Comparison of ENCODE assay signal across 11 cellular contexts in the genomic region with DNA sequence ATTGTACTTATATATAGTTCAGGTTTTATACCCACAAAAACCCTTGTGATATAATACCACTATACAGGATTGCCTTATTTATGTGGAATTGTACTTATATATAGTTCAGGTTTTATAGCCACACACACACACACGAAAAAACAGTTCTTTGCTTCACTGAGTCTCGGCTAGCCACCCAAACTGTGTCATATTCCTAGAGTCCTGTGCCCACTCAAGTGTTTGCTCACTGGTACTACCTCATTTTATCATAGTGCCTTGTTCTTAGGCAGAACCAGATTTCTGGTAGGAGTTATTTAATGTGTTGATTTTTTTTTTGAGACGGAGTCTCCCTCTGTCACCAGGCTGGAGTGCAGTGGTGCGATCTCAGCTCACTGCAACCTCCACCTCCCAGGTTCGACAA. TPM values are rescaled to one million over a fixed set of nuclear protein-coding genes. Genes with fewer than 3 reads are reported as not detected.
A peak's percentile ranks its signal among the peaks of the same experiment; 100 is the strongest.
DNase-seq lines count a peak whose midpoint lies in the region; ATAC-seq, FAIRE-seq and TF ChIP-seq lines count a peak whose summit lies in the region.
"Had no signal": no experiment of that assay in that cellular context is flagged by ENCODE, and none has a peak within 500 bp of the region (broad histone marks: within the 10 kb centered on the region; RNA-seq: fewer than 3 reads in every experiment).

No MANE protein-coding gene starts in this region.

- peaks cover 34% of the 10 kb centered on the region for H3K36me3 Mint-ChIP-seq in activated CD4-positive, alpha-beta T cell treated with anti-CD3 and anti-CD28 coated beads, Interleukin-2, amount 10 ng/mL, durations not matched to agents 24 days and 14 days (ENCODE audit: low read depth)
- peaks cover 27% of the 10 kb centered on the region for H3K36me3 Mint-ChIP-seq in stimulated activated naive CD8-positive, alpha-beta T cell treated with anti-CD3 and anti-CD28 coated beads, Interleukin-15, Interleukin-2, amounts not matched to agents 100 ng/mL and 50 ng/mL, for 24 hours (ENCODE audit: low read depth)

- peak overlapping the region; percentile 93 for H3K27ac Mint-ChIP-seq in activated CD4-positive, alpha-beta T cell treated with anti-CD3 and anti-CD28 coated beads, Interleukin-2, amount 10 ng/mL, durations not matched to agents 24 days and 14 days
- peak overlapping the region; percentile 94 for H3K27ac Mint-ChIP-seq in stimulated activated naive CD8-positive, alpha-beta T cell treated with anti-CD3 and anti-CD28 coated beads, Interleukin-15, Interleukin-2, amounts not matched to agents 100 ng/mL and 50 ng/mL, for 24 hours
- H3K27ac Mint-ChIP-seq: H9 had no signal

- H3K4me2 ChIP-seq in Karpas-422 (ENCODE audit: low read depth, low read length, poor library complexity, severe bottlenecking) (peak overlapping the region; percentile 25), GM12878 (ENCODE audit: control insufficient read depth, insufficient read depth) (peak overlapping the region; percentile 49; the same call in 1 of the 2 replicates)

- H4K20me1 ChIP-seq in Karpas-422 (ENCODE audit: insufficient read depth, low read depth, low read length) (no peaks in the 10 kb centered on the region), GM12878 (ENCODE audit: control insufficient read depth, insufficient read depth) (no peaks in the 10 kb centered on the region)

- H3K4me3 ChIP-seq in Karpas-422 (ENCODE audit: low read length) (no peak overlapping the region), GM12878 (no peak overlapping the region)
- H3K4me3 ChIP-seq: coronary artery had no signal

- H3K9ac ChIP-seq in Karpas-422 (ENCODE audit: low read length), result no peak overlapping the region
- no peak overlapping the region for H3K9ac ChIP-seq in GM12878 (ENCODE audit: control insufficient read depth, insufficient read depth, low read length)

- TF ChIP-seq CTCF in GM12878 (IDR thresholded peaks at IDR 0.05 in 2 of 3, conservative IDR thresholded peaks at IDR 0.05 in 1 of 3; ENCODE audit: control insufficient read depth in 2 of 3, extremely low read depth in 1 of 3, insufficient read depth in 1 of 3, low read depth in 3 of 3, low read length in 3 of 3) (no peak), omental fat pad (IDR thresholded peaks at IDR 0.05) (no peak)

- H2AFZ ChIP-seq in Karpas-422 (ENCODE audit: low read length), result no peak overlapping the region
- H2AFZ ChIP-seq in GM12878 (ENCODE audit: control insufficient read depth, low read depth, low read length), result no peak overlapping the region

- no peaks in the 10 kb centered on the region for H3K9me2 ChIP-seq in Karpas-422 (replicated peaks; ENCODE audit: insufficient read depth, low read length)

- BruUV-seq in GM12878 (replicated peaks; lab: Mats Ljungman, UMichigan), result no TSS peak

- H3K4me1 ChIP-seq in Karpas-422 (ENCODE audit: low read length), result peaks cover 12% of the 10 kb centered on the region
- H3K4me1 ChIP-seq in GM12878 (ENCODE audit: control insufficient read depth, insufficient read depth, low read length), result peaks cover 7% of the 10 kb centered on the region

- H3K9me3 Mint-ChIP-seq in activated CD4-positive, alpha-beta T cell treated with anti-CD3 and anti-CD28 coated beads, Interleukin-2, amount 10 ng/mL, durations not matched to agents 24 days and 14 days, result peaks cover 9% of the 10 kb centered on the region
- H3K9me3 Mint-ChIP-seq in stimulated activated naive CD8-positive, alpha-beta T cell treated with anti-CD3 and anti-CD28 coated beads, Interleukin-15, Interleukin-2, amounts not matched to agents 100 ng/mL and 50 ng/mL, for 24 hours, result no peaks in the 10 kb centered on the region
- H3K9me3 Mint-ChIP-seq: H9 had no signal

- CTCF ChIA-PET in GM12878 (lab: Yijun Ruan, JAX), result interaction anchor here (0.6 to 1.3 kb wide), 8 partner anchors 7 to 190 kb away, joined by 3 read pairs; no protein-coding TSS in a partner anchor

- RAD21 ChIA-PET in GM12878 (lab: Charles Lee; ENCODE audit: unreplicated experiment), result interaction anchor here (0.8 to 1.0 kb wide), 2 partner anchors 52 to 187 kb away, joined by 3 to 4 read pairs; no protein-coding TSS in a partner anchor

- no peak for TF ChIP-seq POLR2A in GM12878 (IDR thresholded peaks at IDR 0.05; ENCODE audit: low read depth, low read length)

- no peak for DNase-seq in activated CD4-positive, alpha-beta T cell treated with anti-CD3 and anti-CD28 coated beads, Interleukin-2, amount 10 ng/mL, durations not matched to agents 24 days and 14 days
- no peak for DNase-seq in activated CD4-positive, alpha-beta T cell treated with anti-CD3 and anti-CD28 coated beads for 48 hours
- no peak for DNase-seq in Karpas-422
- no peak for DNase-seq in GM12878 (ENCODE audit: low read depth, low spot score)
- no peak for DNase-seq in omental fat pad (ENCODE audit: low spot score)
- DNase-seq in GM19238 (ENCODE audit: insufficient read length, low spot score), result no peak
- DNase-seq: H9 had no signal

- in situ Hi-C loops in GM12878 (cut with MboI), result no loop called here

- H3K9me3 ChIP-seq in Karpas-422 (ENCODE audit: low read length) (no peaks in the 10 kb centered on the region), GM12878 (replicated peaks; ENCODE audit: control insufficient read depth, insufficient read depth, low read length) (peaks cover 5% of the 10 kb centered on the region; the same call in 2 of the 3 replicates)

- TF ChIP-seq EP300 in GM12878 (IDR thresholded peaks at IDR 0.05; ENCODE audit: borderline replicate concordance in 1 of 2, control insufficient read depth in 1 of 2, low read depth in 2 of 2, low read length in 2 of 2), result no peak

- POLR2A ChIA-PET in GM12878 (lab: Charles Lee), result no interaction called here

- intact Hi-C loops in activated CD4-positive, alpha-beta T cell treated with anti-CD3 and anti-CD28 coated beads, Interleukin-2, amount 10 ng/mL, durations not matched to agents 24 days and 14 days (cut with micrococcal nuclease), result loop anchor here (1.0 kb wide), 1 partner anchor 53 kb away; no protein-coding TSS in a partner anchor
- intact Hi-C loops in GM12878 (cut with micrococcal nuclease; ENCODE audit: unreplicated experiment), result no loop called here

- H3K36me3 ChIP-seq in Karpas-422 (ENCODE audit: insufficient read depth, low read length), result no peaks in the 10 kb centered on the region
- H3K36me3 ChIP-seq in GM12878 (ENCODE audit: control insufficient read depth in 2 of 2, insufficient read depth in 2 of 2, low read length in 1 of 2), result no peaks in the 10 kb centered on the region

- no peaks in the 10 kb centered on the region for H3K27me3 Mint-ChIP-seq in activated CD4-positive, alpha-beta T cell treated with anti-CD3 and anti-CD28 coated beads, Interleukin-2, amount 10 ng/mL, durations not matched to agents 24 days and 14 days
- H3K27me3 Mint-ChIP-seq in stimulated activated naive CD8-positive, alpha-beta T cell treated with anti-CD3 and anti-CD28 coated beads, Interleukin-15, Interleukin-2, amounts not matched to agents 100 ng/mL and 50 ng/mL, for 24 hours, result no peaks in the 10 kb centered on the region

- peak overlapping the region; percentile 70 for H3K4me3 Mint-ChIP-seq in activated CD4-positive, alpha-beta T cell treated with anti-CD3 and anti-CD28 coated beads, Interleukin-2, amount 10 ng/mL, durations not matched to agents 24 days and 14 days
- peak overlapping the region; percentile 67 for H3K4me3 Mint-ChIP-seq in stimulated activated naive CD8-positive, alpha-beta T cell treated with anti-CD3 and anti-CD28 coated beads, Interleukin-15, Interleukin-2, amounts not matched to agents 100 ng/mL and 50 ng/mL, for 24 hours
- H3K4me3 Mint-ChIP-seq: H9 had no signal

- peaks cover 48% of the 10 kb centered on the region for H3K4me1 Mint-ChIP-seq in activated CD4-positive, alpha-beta T cell treated with anti-CD3 and anti-CD28 coated beads, Interleukin-2, amount 10 ng/mL, durations not matched to agents 24 days and 14 days
- H3K4me1 Mint-ChIP-seq in stimulated activated naive CD8-positive, alpha-beta T cell treated with anti-CD3 and anti-CD28 coated beads, Interleukin-15, Interleukin-2, amounts not matched to agents 100 ng/mL and 50 ng/mL, for 24 hours (ENCODE audit: low read depth), result peaks cover 29% of the 10 kb centered on the region

- H3K27ac ChIP-seq in Karpas-422 (ENCODE audit: low read length) (no peak overlapping the region), GM12878 (ENCODE audit: control insufficient read depth, insufficient read depth) (no peak overlapping the region)

- SMC1A ChIA-PET in GM12878 (lab: Charles Lee; ENCODE audit: uncharacterized antibody, unreplicated experiment), result interaction anchor here (1.2 to 1.4 kb wide), 2 partner anchors 26 to 39 kb away, joined by 3 to 6 read pairs; no protein-coding TSS in a partner anchor

- WGBS in GM12878 (ENCODE audit: insufficient coverage, insufficient replicate concordance, low lambda C conversion rate, missing lambda C conversion rate), result 90% methylated on average over 5 of the region's 5 CpGs

- H3K27me3 ChIP-seq in Karpas-422 (ENCODE audit: low read length) (no peaks in the 10 kb centered on the region), GM12878 (replicated peaks in 1 of 2; ENCODE audit: control insufficient read depth in 2 of 2, insufficient read depth in 2 of 2, low read length in 1 of 2) (no peaks in the 10 kb centered on the region)

- H3K79me2 ChIP-seq in Karpas-422 (ENCODE audit: low read length) (peaks cover 88% of the 10 kb centered on the region), GM12878 (ENCODE audit: control insufficient read depth, insufficient read depth, low read length) (peaks cover 11% of the 10 kb centered on the region)

- no peak for FAIRE-seq in GM12878 (lab: Jason Lieb, UNC)
- FAIRE-seq: urothelium cell line had no signal

- ATAC-seq in GM12878 (peak; percentile 42), omental fat pad (ENCODE audit: low FRiP score) (no peak), GM21526 (IDR thresholded peaks at IDR 0.05; ENCODE audit: low FRiP score, unreplicated experiment) (no peak)

- no peak for TF ChIP-seq RAD21 in GM12878 (IDR thresholded peaks at IDR 0.05; ENCODE audit: insufficient read depth, low read depth, low read length)

RNA-seq across cellular contexts. Expression of gene RASA2, which starts 12.5 kb away (rescaled TPM):
- total RNA-seq in activated CD4-positive, alpha-beta T cell treated with anti-CD3 and anti-CD28 coated beads, Interleukin-2, amount 10 ng/mL, durations not matched to agents 24 days and 14 days, result 28.0 and 30.2 TPM in 2 replicates
- 11.5 and 27.1 TPM in 2 replicates for total RNA-seq in Karpas-422 (2014; rRNA removed; shearing (Covaris generic); ENCODE audit: low replicate concordance)
- total RNA-seq in GM12878 (2013; cell fraction: nucleolus; rRNA removed), result 30.0 and 31.2 TPM in 2 replicates
- total RNA-seq in GM12878 (2014; rRNA removed) (5.6 and 8.3 TPM in 2 replicates), GM12878 (2014; rRNA removed; fragmentation: Illumina TruSeq; extraction: Trizol) (8.8 and 9.4 TPM in 2 replicates), GM12878 (2021) (7.1 and 7.3 TPM in 2 replicates), omental fat pad (10 to 100 TPM; 16.4 to 19.8 (median 18.0) TPM)
- polyA plus RNA-seq in GM12878 (2011; ENCODE audit: low read depth), result 1.9 TPM
- polyA plus RNA-seq in GM12878 (2011; rRNA removed) (7.4 and 13.0 TPM in 2 replicates), GM12878 (2014; fragmentation: Illumina TruSeq; extraction: Trizol) (7.2 and 8.3 TPM in 2 replicates), GM12878 (2014; fragmentation: Nextera tagmentation; extraction: Ambion mirVana) (1 to 10 TPM; 1.9 to 2.2 TPM), GM12878 (2014; rRNA removed) (3.2 and 4.2 TPM in 2 replicates), GM12878 (2016; fragmentation: Nextera tagmentation; extraction: Ambion mirVana) (1 to 10 TPM; 7.4 to 8.0 TPM)
- polyA plus RNA-seq in GM12878 (2011; cell fraction: cytosol; rRNA removed), result 2.5 and 2.9 TPM in 2 replicates
- polyA plus RNA-seq in GM12878 (2011; cell fraction: nucleus; rRNA removed), result 7.4 and 8.6 TPM in 2 replicates
- polyA plus RNA-seq in GM12878 (2012), result 3.0 and 5.1 TPM in 2 replicates
- 5.9 and 9.2 TPM in 2 replicates for polyA minus RNA-seq in GM12878 (2011; rRNA and poly(A)+ RNA removed)
- polyA minus RNA-seq in GM12878 (2011; cell fraction: cytosol; rRNA and poly(A)+ RNA removed), result 2.7 and 4.3 TPM in 2 replicates
- polyA minus RNA-seq in GM12878 (2011; cell fraction: nucleus; rRNA and poly(A)+ RNA removed), result 2.4 and 5.4 TPM in 2 replicates
